Comparison of ENCODE assay signal across 2 cellular contexts in the genomic region with DNA sequence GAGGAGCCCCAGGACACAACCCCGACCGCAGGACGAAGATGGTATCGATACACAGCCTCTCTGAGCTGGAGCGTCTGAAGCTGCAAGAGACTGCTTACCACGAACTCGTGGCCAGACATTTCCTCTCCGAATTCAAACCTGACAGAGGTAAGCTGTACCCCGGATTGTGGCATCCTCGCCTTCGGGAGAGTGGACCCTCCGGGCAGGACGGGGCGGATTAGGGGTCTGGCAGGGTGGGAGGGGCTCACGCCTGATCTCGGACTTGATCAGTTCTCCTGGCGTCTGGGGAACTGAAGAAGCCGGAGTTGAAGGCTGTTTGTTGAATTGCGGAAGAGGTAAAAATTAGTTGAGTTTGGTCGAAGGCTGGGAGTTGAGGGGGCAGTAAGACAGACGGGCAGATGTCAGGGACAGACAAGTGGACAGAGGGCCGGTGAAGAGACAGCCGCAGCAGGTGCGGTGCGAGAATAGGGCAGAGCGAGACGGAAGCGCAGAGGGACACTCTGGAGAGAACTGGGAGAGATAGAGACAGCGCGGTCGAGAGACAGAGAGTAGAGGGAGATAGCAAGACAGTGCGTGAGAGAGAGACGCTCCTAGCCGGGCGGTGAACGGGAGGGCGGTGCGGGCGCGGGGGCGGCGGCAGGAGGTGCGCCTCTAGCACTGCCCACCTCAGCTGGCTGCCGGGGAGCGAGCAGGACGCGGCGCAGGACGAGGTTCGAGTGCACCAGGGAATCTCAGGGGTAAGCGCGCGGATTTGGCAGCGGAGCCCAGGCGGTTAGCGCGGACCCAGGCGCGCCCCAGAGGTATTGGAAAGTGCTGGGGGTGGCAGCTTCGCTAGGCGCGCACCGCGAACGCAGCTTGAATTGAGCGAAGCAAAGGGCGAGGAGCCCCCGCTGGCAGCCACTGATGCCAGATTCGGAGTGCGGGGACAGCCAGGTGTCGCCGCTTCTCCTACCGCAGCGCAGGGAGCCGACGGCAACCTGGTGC.
TF ChIP-seq lines count a peak whose summit lies in the region.

No MANE protein-coding gene starts in this region.

TF ChIP-seq in A549, 52 proteins besides CTCF, POLR2A, EP300 and RAD21:
- TF ChIP-seq, protein P1, sequence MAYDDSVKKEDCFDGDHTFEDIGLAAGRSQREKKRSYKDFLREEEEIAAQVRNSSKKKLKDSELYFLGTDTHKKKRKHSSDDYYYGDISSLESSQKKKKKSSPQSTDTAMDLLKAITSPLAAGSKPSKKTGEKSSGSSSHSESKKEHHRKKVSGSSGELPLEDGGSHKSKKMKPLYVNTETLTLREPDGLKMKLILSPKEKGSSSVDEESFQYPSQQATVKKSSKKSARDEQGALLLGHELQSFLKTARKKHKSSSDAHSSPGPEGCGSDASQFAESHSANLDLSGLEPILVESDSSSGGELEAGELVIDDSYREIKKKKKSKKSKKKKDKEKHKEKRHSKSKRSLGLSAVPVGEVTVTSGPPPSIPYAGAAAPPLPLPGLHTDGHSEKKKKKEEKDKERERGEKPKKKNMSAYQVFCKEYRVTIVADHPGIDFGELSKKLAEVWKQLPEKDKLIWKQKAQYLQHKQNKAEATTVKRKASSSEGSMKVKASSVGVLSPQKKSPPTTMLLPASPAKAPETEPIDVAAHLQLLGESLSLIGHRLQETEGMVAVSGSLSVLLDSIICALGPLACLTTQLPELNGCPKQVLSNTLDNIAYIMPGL (CRISPR knock-in tag; IDR thresholded peaks at IDR 0.05; ENCODE audit: borderline replicate concordance): no peak
- TF ChIP-seq ZSCAN20 (CRISPR knock-in tag; IDR thresholded peaks at IDR 0.05) (no peak), ZNF302 (CRISPR knock-in tag; IDR thresholded peaks at IDR 0.05) (no peak), CEBPB (IDR thresholded peaks at IDR 0.05) (no peak), TFCP2L1 (CRISPR knock-in tag; IDR thresholded peaks at IDR 0.05) (no peak), FOSB (CRISPR knock-in tag; IDR thresholded peaks at IDR 0.05) (no peak), JUN (IDR thresholded peaks at IDR 0.05) (no peak), ESRRA (IDR thresholded peaks at IDR 0.05; ENCODE audit: borderline replicate concordance, low read length) (no peak), NFE2L2 (conservative IDR thresholded peaks at IDR 0.05; ENCODE audit: low read length) (no peak), PHF8 (IDR thresholded peaks at IDR 0.05; ENCODE audit: borderline replicate concordance, low read depth) (no peak), BHLHE40 (IDR thresholded peaks at IDR 0.05; ENCODE audit: low read depth, low read length) (no peak), ZFP36 (IDR thresholded peaks at IDR 0.05; ENCODE audit: borderline replicate concordance, partially characterized antibody) (no peak), CBX8 (IDR thresholded peaks at IDR 0.05) (no peak), HDAC2 (IDR thresholded peaks at IDR 0.05) (no peak), MAFK (IDR thresholded peaks at IDR 0.05; ENCODE audit: partially characterized antibody) (no peak), SMC3 (IDR thresholded peaks at IDR 0.05) (no peak), POLR2AphosphoS2 (conservative IDR thresholded peaks at IDR 0.05; ENCODE audit: low read length) (no peak)
- TF ChIP-seq, protein P2, sequence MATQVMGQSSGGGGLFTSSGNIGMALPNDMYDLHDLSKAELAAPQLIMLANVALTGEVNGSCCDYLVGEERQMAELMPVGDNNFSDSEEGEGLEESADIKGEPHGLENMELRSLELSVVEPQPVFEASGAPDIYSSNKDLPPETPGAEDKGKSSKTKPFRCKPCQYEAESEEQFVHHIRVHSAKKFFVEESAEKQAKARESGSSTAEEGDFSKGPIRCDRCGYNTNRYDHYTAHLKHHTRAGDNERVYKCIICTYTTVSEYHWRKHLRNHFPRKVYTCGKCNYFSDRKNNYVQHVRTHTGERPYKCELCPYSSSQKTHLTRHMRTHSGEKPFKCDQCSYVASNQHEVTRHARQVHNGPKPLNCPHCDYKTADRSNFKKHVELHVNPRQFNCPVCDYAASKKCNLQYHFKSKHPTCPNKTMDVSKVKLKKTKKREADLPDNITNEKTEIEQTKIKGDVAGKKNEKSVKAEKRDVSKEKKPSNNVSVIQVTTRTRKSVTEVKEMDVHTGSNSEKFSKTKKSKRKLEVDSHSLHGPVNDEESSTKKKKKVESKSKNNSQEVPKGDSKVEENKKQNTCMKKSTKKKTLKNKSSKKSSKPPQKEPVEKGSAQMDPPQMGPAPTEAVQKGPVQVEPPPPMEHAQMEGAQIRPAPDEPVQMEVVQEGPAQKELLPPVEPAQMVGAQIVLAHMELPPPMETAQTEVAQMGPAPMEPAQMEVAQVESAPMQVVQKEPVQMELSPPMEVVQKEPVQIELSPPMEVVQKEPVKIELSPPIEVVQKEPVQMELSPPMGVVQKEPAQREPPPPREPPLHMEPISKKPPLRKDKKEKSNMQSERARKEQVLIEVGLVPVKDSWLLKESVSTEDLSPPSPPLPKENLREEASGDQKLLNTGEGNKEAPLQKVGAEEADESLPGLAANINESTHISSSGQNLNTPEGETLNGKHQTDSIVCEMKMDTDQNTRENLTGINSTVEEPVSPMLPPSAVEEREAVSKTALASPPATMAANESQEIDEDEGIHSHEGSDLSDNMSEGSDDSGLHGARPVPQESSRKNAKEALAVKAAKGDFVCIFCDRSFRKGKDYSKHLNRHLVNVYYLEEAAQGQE (IDR thresholded peaks at IDR 0.05): no peak
- TF ChIP-seq, protein P3, sequence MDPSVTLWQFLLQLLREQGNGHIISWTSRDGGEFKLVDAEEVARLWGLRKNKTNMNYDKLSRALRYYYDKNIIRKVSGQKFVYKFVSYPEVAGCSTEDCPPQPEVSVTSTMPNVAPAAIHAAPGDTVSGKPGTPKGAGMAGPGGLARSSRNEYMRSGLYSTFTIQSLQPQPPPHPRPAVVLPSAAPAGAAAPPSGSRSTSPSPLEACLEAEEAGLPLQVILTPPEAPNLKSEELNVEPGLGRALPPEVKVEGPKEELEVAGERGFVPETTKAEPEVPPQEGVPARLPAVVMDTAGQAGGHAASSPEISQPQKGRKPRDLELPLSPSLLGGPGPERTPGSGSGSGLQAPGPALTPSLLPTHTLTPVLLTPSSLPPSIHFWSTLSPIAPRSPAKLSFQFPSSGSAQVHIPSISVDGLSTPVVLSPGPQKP (IDR thresholded peaks at IDR 0.05; ENCODE audit: low read depth, low read length): no peak

TF ChIP-seq in GM23338, 12 proteins besides CTCF, POLR2A, EP300 and RAD21 (continued from another document):
- TF ChIP-seq, protein P4, sequence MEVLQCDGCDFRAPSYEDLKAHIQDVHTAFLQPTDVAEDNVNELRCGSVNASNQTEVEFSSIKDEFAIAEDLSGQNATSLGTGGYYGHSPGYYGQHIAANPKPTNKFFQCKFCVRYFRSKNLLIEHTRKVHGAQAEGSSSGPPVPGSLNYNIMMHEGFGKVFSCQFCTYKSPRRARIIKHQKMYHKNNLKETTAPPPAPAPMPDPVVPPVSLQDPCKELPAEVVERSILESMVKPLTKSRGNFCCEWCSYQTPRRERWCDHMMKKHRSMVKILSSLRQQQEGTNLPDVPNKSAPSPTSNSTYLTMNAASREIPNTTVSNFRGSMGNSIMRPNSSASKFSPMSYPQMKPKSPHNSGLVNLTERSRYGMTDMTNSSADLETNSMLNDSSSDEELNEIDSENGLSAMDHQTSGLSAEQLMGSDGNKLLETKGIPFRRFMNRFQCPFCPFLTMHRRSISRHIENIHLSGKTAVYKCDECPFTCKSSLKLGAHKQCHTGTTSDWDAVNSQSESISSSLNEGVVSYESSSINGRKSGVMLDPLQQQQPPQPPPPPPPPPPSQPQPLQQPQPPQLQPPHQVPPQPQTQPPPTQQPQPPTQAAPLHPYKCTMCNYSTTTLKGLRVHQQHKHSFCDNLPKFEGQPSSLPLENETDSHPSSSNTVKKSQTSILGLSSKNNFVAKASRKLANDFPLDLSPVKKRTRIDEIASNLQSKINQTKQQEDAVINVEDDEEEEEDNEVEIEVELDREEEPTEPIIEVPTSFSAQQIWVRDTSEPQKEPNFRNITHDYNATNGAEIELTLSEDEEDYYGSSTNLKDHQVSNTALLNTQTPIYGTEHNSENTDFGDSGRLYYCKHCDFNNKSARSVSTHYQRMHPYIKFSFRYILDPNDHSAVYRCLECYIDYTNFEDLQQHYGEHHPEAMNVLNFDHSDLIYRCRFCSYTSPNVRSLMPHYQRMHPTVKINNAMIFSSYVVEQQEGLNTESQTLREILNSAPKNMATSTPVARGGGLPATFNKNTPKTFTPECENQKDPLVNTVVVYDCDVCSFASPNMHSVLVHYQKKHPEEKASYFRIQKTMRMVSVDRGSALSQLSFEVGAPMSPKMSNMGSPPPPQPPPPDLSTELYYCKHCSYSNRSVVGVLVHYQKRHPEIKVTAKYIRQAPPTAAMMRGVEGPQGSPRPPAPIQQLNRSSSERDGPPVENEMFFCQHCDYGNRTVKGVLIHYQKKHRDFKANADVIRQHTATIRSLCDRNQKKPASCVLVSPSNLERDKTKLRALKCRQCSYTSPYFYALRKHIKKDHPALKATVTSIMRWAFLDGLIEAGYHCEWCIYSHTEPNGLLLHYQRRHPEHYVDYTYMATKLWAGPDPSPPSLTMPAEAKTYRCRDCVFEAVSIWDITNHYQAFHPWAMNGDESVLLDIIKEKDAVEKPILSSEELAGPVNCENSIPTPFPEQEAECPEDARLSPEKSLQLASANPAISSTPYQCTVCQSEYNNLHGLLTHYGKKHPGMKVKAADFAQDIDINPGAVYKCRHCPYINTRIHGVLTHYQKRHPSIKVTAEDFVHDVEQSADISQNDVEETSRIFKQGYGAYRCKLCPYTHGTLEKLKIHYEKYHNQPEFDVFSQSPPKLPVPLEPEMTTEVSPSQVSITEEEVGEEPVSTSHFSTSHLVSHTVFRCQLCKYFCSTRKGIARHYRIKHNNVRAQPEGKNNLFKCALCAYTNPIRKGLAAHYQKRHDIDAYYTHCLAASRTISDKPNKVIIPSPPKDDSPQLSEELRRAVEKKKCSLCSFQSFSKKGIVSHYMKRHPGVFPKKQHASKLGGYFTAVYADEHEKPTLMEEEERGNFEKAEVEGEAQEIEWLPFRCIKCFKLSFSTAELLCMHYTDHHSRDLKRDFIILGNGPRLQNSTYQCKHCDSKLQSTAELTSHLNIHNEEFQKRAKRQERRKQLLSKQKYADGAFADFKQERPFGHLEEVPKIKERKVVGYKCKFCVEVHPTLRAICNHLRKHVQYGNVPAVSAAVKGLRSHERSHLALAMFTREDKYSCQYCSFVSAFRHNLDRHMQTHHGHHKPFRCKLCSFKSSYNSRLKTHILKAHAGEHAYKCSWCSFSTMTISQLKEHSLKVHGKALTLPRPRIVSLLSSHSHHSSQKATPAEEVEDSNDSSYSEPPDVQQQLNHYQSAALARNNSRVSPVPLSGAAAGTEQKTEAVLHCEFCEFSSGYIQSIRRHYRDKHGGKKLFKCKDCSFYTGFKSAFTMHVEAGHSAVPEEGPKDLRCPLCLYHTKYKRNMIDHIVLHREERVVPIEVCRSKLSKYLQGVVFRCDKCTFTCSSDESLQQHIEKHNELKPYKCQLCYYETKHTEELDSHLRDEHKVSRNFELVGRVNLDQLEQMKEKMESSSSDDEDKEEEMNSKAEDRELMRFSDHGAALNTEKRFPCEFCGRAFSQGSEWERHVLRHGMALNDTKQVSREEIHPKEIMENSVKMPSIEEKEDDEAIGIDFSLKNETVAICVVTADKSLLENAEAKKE (CRISPR knock-in tag; IDR thresholded peaks at IDR 0.05): no peak
- no peak for TF ChIP-seq POLR2AphosphoS5 (IDR thresholded peaks at IDR 0.05; ENCODE audit: low read depth)
- TF ChIP-seq EZH2 (IDR thresholded peaks at IDR 0.05; ENCODE audit: low read depth, unreplicated experiment): peak; percentile 63
- TF ChIP-seq STAT1 (IDR thresholded peaks at IDR 0.05; ENCODE audit: unreplicated experiment): no peak
- no peak for TF ChIP-seq EZH2phosphoT487 (IDR thresholded peaks at IDR 0.05; ENCODE audit: unreplicated experiment)
- TF ChIP-seq CREB1 (CRISPR knock-in tag; IDR thresholded peaks at IDR 0.05; ENCODE audit: low read depth): no peak
- TF ChIP-seq ZNF331 (CRISPR knock-in tag; IDR thresholded peaks at IDR 0.05; ENCODE audit: low read depth): no peak
- TF ChIP-seq, protein P2 (IDR thresholded peaks at IDR 0.05; ENCODE audit: unreplicated experiment): no peak
